In genomic region chr9:136530472-136531089, GRCh38 we compare ENCODE assay signal across 13 cellular contexts. TPM values are rescaled to one million over a fixed set of nuclear protein-coding genes. Genes with fewer than 3 reads are reported as not detected.
DNase-seq lines count a peak whose midpoint lies in the region; ATAC-seq and TF ChIP-seq lines count a peak whose summit lies in the region.
"Had no signal": no experiment of that assay in that cellular context is flagged by ENCODE, and none has a peak within 500 bp of the region (broad histone marks: within the 10 kb centered on the region; RNA-seq: fewer than 3 reads in every experiment).

No MANE protein-coding gene starts in this region.

- no peak for TF ChIP-seq CTCF in left ventricle myocardium inferior (IDR thresholded peaks at IDR 0.05; ENCODE audit: borderline replicate concordance)
- no peak for TF ChIP-seq CTCF in transverse colon (IDR thresholded peaks at IDR 0.05)

- DNase-seq in left ventricle myocardium inferior (no peak), Right ventricle myocardium inferior (ENCODE audit: missing footprints) (no peak), transverse colon (no peak), NCI-H1436 (lab: John Stamatoyannopoulos, UW) (no peak), ecto neural progenitor cell (ENCODE audit: low spot score) (no peak)
- DNase-seq in central memory CD8-positive, alpha-beta T cell (ENCODE audit: low spot score in 2 of 2): no peak
- DNase-seq: activated effector memory CD4-positive, alpha-beta T cell treated with Interleukin-2 at 50 U/mL for 16 hours; NCI-H1105 treated with DMSO at 0.1 percent for 48 hours; NCI-H345; PC-9 had no signal

- H3K4me1 ChIP-seq in left ventricle myocardium inferior (peaks cover 95% of the 10 kb centered on the region), muscle layer of colon (ENCODE audit: insufficient read depth, low read length) (peaks cover 79% of the 10 kb centered on the region), transverse colon (peaks cover 89 to 97% (median 93%) of the 10 kb centered on the region in 4 donors)

- WGBS in transverse colon (ENCODE audit: low coverage in 1 of 2), 2 donors: 20% methylated on average over 19 of the region's 19 CpGs; no CpG with 5 or more reads in 1 of the 2 donors

- H3K27me3 Mint-ChIP-seq in central memory CD8-positive, alpha-beta T cell: no peaks in the 10 kb centered on the region

- peak overlapping the region; percentile 51 for H3K27ac Mint-ChIP-seq in central memory CD8-positive, alpha-beta T cell (ENCODE audit: low read depth)
- H3K27ac Mint-ChIP-seq: T-helper 1 cell treated with Interleukin-12 subunit alpha and Interleukin-12 subunit beta and Interleukin-4 antibody, amounts not matched to agents 30 μg/mL and 1 μg/mL, for 36 hours had no signal

- H3K9me3 ChIP-seq in left ventricle myocardium inferior (replicated peaks) (no peaks in the 10 kb centered on the region), muscle layer of colon (ENCODE audit: low read length) (no peaks in the 10 kb centered on the region), transverse colon (no peaks in the 10 kb centered on the region)

- H3K36me3 Mint-ChIP-seq in central memory CD8-positive, alpha-beta T cell (ENCODE audit: insufficient read depth): peaks cover 14% of the 10 kb centered on the region

- TF ChIP-seq POLR2A in transverse colon (IDR thresholded peaks at IDR 0.05): no peak

- intact Hi-C loops in left ventricle myocardium inferior (cut with micrococcal nuclease) (no loop called here), Right ventricle myocardium inferior (cut with DNase I) (loop anchor here (5.0 kb wide), 1 partner anchor 38 kb away; no protein-coding TSS in a partner anchor), transverse colon (cut with DNase I; ENCODE audit: low total_unique reads) (no loop called here)

- in situ Hi-C loops in transverse colon (cut with MboI; ENCODE audit: low pct_ligation_motif_present in 1 of 4, low pct_unique_long_range_greater_than_20kb in 1 of 4, low sequenced_read_pairs in 3 of 4): no loop called here

- ATAC-seq in Right ventricle myocardium inferior (no peak), GM19035 (IDR thresholded peaks at IDR 0.05; ENCODE audit: unreplicated experiment) (no peak)
- no peak for ATAC-seq in central memory CD8-positive, alpha-beta T cell (replicated peaks; ENCODE audit: extremely low read depth, poor library complexity, severe bottlenecking)

- no peaks in the 10 kb centered on the region for H3K9me3 Mint-ChIP-seq in central memory CD8-positive, alpha-beta T cell
- H3K9me3 Mint-ChIP-seq: T-helper 1 cell treated with Interleukin-12 subunit alpha and Interleukin-12 subunit beta and Interleukin-4 antibody, amounts not matched to agents 30 μg/mL and 1 μg/mL, for 36 hours had no signal

- no peak for TF ChIP-seq EP300 in transverse colon (IDR thresholded peaks at IDR 0.05; ENCODE audit: low read depth)

- H3K9ac ChIP-seq in muscle layer of colon (ENCODE audit: low read length): no peak overlapping the region

- no peaks in the 10 kb centered on the region for H3K36me3 ChIP-seq in left ventricle myocardium inferior
- peaks cover 11% of the 10 kb centered on the region for H3K36me3 ChIP-seq in muscle layer of colon (ENCODE audit: insufficient read depth, low read length)
- no peaks in the 10 kb centered on the region for H3K36me3 ChIP-seq in transverse colon

- H3K4me3 Mint-ChIP-seq in central memory CD8-positive, alpha-beta T cell: peak overlapping the region; percentile 52
- H3K4me3 Mint-ChIP-seq: T-helper 1 cell treated with Interleukin-12 subunit alpha and Interleukin-12 subunit beta and Interleukin-4 antibody, amounts not matched to agents 30 μg/mL and 1 μg/mL, for 36 hours had no signal

- H3K4me1 Mint-ChIP-seq in central memory CD8-positive, alpha-beta T cell: peaks cover 29% of the 10 kb centered on the region

- H3K27me3 ChIP-seq in left ventricle myocardium inferior (ENCODE audit: low read depth) (no peaks in the 10 kb centered on the region), muscle layer of colon (ENCODE audit: control insufficient read depth in 1 of 2, insufficient read depth in 2 of 2, low read length in 2 of 2) (no peaks in the 10 kb centered on the region), transverse colon (no peaks in the 10 kb centered on the region)

- peak overlapping the region; percentile 5 for H3K4me3 ChIP-seq in left ventricle myocardium inferior
- H3K4me3 ChIP-seq in muscle layer of colon (ENCODE audit: low read depth in 1 of 2, low read length in 2 of 2): no peak overlapping the region
- H3K4me3 ChIP-seq in transverse colon: no peak overlapping the region
- H3K4me3 ChIP-seq: PC-9 had no signal

- H3K27ac ChIP-seq in left ventricle myocardium inferior (replicated peaks): peak overlapping the region; percentile 79
- peak overlapping the region; percentile 58 for H3K27ac ChIP-seq in muscle layer of colon (ENCODE audit: low read depth, low read length)
- peak overlapping the region; percentile 88 to 93 (median 88) for H3K27ac ChIP-seq in transverse colon
- H3K27ac ChIP-seq: PC-9 had no signal

RNA-seq across cellular contexts. Expression of gene NOTCH1, which starts 15.3 kb away (rescaled TPM):
- total RNA-seq in left ventricle myocardium inferior (17.6 TPM), Right ventricle myocardium inferior (18.7 TPM), transverse colon (100 to 1,000 TPM in 2 of 4 donors, 10 to 100 TPM in 2; 48.2 to 154 (median 98.2) TPM)

RNA-seq across cellular contexts. Expression of gene SEC16A, which starts 47.7 kb away (rescaled TPM):
- 23.4 TPM for total RNA-seq in left ventricle myocardium inferior
- total RNA-seq in Right ventricle myocardium inferior: 22.3 TPM
- 10 to 100 TPM; 54.1 to 75.9 (median 65.8) TPM for total RNA-seq in transverse colon
